Comparison of ENCODE assay signal across 10 cellular contexts in genomic region chr5:174503086-174503460, GRCh38.
A peak's percentile ranks its signal among the peaks of the same experiment; 100 is the strongest.
DNase-seq lines count a peak whose midpoint lies in the region; ATAC-seq and TF ChIP-seq lines count a peak whose summit lies in the region.
"Had no signal": no experiment of that assay in that cellular context is flagged by ENCODE, and none has a peak within 500 bp of the region (broad histone marks: within the 10 kb centered on the region; RNA-seq: fewer than 3 reads in every experiment).

No MANE protein-coding gene starts in this region.

- CTCF ChIA-PET in HCT116 (lab: Charles Lee): interaction anchor here (1.0 to 1.5 kb wide), 3 partner anchors 78 to 176 kb away, joined by 3 to 6 read pairs (median 4); no protein-coding TSS in a partner anchor

- H2AFZ ChIP-seq in HCT116 (ENCODE audit: low read depth, low read length, poor library complexity, severe bottlenecking): peak overlapping the region; percentile 19

- no peaks in the 10 kb centered on the region for H3K36me3 ChIP-seq in HCT116 (ENCODE audit: control insufficient read depth in 1 of 2, insufficient read depth in 2 of 2, low read length in 2 of 2)

- no peak for DNase-seq in HCT116 (ENCODE audit: low read depth, low spot score)
- no peak for DNase-seq in substantia nigra (lab: John Stamatoyannopoulos, UW)
- DNase-seq in T-helper 9 cell: no peak
- no peak for DNase-seq in iPS-NIHi11 (ENCODE audit: low spot score)
- DNase-seq: Karpas-422; NCI-H187 treated with DMSO at 0.1 percent for 48 hours; NK-92 treated with Interleukin-12 subunit alpha and Interleukin-12 subunit beta, amount 100 ng/mL, for 24 hours had no signal

- ATAC-seq in HCT116 (no peak), HG03135 (IDR thresholded peaks at IDR 0.05; ENCODE audit: unreplicated experiment) (no peak)

- no peak overlapping the region for H3K9ac ChIP-seq in HCT116 (ENCODE audit: low read length)

- no peaks in the 10 kb centered on the region for H3K79me2 ChIP-seq in HCT116 (ENCODE audit: insufficient read depth, low read length)

- RAD21 ChIA-PET in HCT116 (lab: Charles Lee; ENCODE audit: low non-redundant PET in 1 of 2, low total read pairs in 2 of 2, uncharacterized antibody in 2 of 2, unreplicated experiment in 2 of 2): interaction anchor here in 1 of 2 experiments (0.8 to 0.9 kb wide), 2 partner anchors 29 to 83 kb away, joined by 3 to 5 read pairs; no protein-coding TSS in a partner anchor

- no peaks in the 10 kb centered on the region for H4K20me1 ChIP-seq in HCT116 (ENCODE audit: insufficient read depth)

- no peak for TF ChIP-seq RAD21 in HCT116 (IDR thresholded peaks at IDR 0.05; ENCODE audit: low read depth)

- H3K27ac ChIP-seq in HCT116 (ENCODE audit: low read depth, low read length) (peak overlapping the region; percentile 64), VCaP (peak overlapping the region; percentile 98), cingulate gyrus (ENCODE audit: low read depth, low read length) (peak overlapping the region; percentile 84), substantia nigra (ENCODE audit: low read depth, low read length, poor library complexity, severe bottlenecking) (peak overlapping the region; percentile 93)

- intact Hi-C loops in HCT116 (cut with micrococcal nuclease): loop anchor here (2.0 kb wide), 1 partner anchor 78 kb away; no protein-coding TSS in a partner anchor

- H3K9me2 ChIP-seq in HCT116 (ENCODE audit: insufficient read depth): no peaks in the 10 kb centered on the region

- H3K4me2 ChIP-seq in HCT116 (ENCODE audit: low read length): peak overlapping the region; percentile 73

- TF ChIP-seq POLR2A in HCT116 (IDR thresholded peaks at IDR 0.05; ENCODE audit: borderline replicate concordance, extremely low read depth, insufficient read depth, insufficient read length): no peak

- POLR2A ChIA-PET in HCT116 (lab: Charles Lee): interaction anchor here (1.4 kb wide), 1 partner anchor 79 kb away, joined by 3 read pairs; no protein-coding TSS in a partner anchor

- no TSS peak for BruUV-seq in HCT116 (replicated peaks; lab: Mats Ljungman, UMichigan)

- H3K4me3 ChIP-seq in HCT116 (replicated peaks in 1 of 2; ENCODE audit: low read depth in 1 of 2, low read length in 2 of 2): peak overlapping the region in 1 of 2 experiments; percentile 43; a peak in 2 of 4 replicates

- H3K4me1 ChIP-seq in HCT116 (ENCODE audit: control insufficient read depth in 1 of 2, insufficient read depth in 2 of 2, low read length in 2 of 2): peaks cover 49 to 53% of the 10 kb centered on the region in 2 experiments

- H3K9me3 ChIP-seq in HCT116 (ENCODE audit: control insufficient read depth in 1 of 2, insufficient read depth in 1 of 2, low read depth in 1 of 2, low read length in 2 of 2): no peaks in the 10 kb centered on the region

- H3K27me3 ChIP-seq in HCT116 (ENCODE audit: insufficient read depth, low read length): peaks cover 22% of the 10 kb centered on the region; the same call in 1 of the 2 replicates

- TF ChIP-seq CTCF in HCT116 (IDR thresholded peaks at IDR 0.05 in 2 of 3, conservative IDR thresholded peaks at IDR 0.05 in 1 of 3; ENCODE audit: borderline replicate concordance in 1 of 3, insufficient read depth in 1 of 3, low read depth in 2 of 3, low read length in 2 of 3) (no peak), VCaP (conservative IDR thresholded peaks at IDR 0.05) (no peak)

TF ChIP-seq in HCT116, 20 proteins besides CTCF, POLR2A, EP300 and RAD21:
- TF ChIP-seq FOSL1 (IDR thresholded peaks at IDR 0.05; ENCODE audit: low read depth): no peak
TF ChIP-seq in HCT116: peak in this region for 0.
